In genomic region chr1:10777749-10778574, GRCh38 we compare ENCODE assay signal across 1 cellular context.
TF ChIP-seq lines count a peak whose summit lies in the region.

No MANE protein-coding gene starts in this region.

TF ChIP-seq in IMR-90, 13 proteins besides CTCF, POLR2A, EP300 and RAD21 (continued from another document):
- TF ChIP-seq USF2 (IDR thresholded peaks at IDR 0.05; ENCODE audit: low read depth, low read length) (no peak), RFX5 (IDR thresholded peaks at IDR 0.05; ENCODE audit: low read depth, low read length) (no peak), CEBPB (IDR thresholded peaks at IDR 0.05; ENCODE audit: low read depth, low read length) (no peak), SMC3 (IDR thresholded peaks at IDR 0.05; ENCODE audit: low read depth, low read length) (no peak), BHLHE40 (IDR thresholded peaks at IDR 0.05; ENCODE audit: low read depth, low read length) (no peak), MXI1 (IDR thresholded peaks at IDR 0.05; ENCODE audit: borderline replicate concordance, low read depth, low read length) (no peak), ELK1 (IDR thresholded peaks at IDR 0.05; ENCODE audit: borderline replicate concordance, low read depth, low read length) (no peak), MAFK (IDR thresholded peaks at IDR 0.05; ENCODE audit: low read depth, low read length) (no peak), CHD1 (IDR thresholded peaks at IDR 0.05; ENCODE audit: low read depth, low read length) (no peak)
TF ChIP-seq in IMR-90: peak in this region for 0.
